ENCODE assay signal across 23 cellular contexts in the genomic region with DNA sequence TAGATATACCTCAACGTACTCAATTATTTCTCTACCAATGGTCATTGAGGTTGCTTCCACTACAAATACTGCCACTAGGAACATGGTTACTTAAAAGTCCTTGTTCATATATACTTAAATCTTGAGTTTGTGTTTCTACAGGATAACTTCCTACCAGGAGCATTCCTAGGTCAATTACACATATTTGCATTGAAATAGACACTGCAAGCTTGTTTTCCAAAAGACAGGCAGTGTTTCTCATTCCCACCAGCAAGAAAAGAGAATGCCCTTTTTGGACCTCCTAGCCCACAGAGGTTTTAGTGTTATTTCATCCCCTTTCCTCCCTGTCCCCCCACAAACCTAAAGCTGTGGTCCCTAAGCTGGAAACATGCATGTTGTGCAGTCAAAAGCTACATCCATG.
DNase-seq lines count a peak whose midpoint lies in the region; FAIRE-seq and TF ChIP-seq lines count a peak whose summit lies in the region.
"Had no signal": no experiment of that assay in that cellular context is flagged by ENCODE, and none has a peak within 500 bp of the region (broad histone marks: within the 10 kb centered on the region; RNA-seq: fewer than 3 reads in every experiment).

No MANE protein-coding gene starts in this region.

- H2AFZ ChIP-seq in H1 (ENCODE audit: low read length) = peak overlapping the region; percentile 58; the same call in 1 of the 2 replicates
- H2AFZ ChIP-seq in PC-9 = no peak overlapping the region

- intact Hi-C loops in PC-9 (cut with micrococcal nuclease; ENCODE audit: unreplicated experiment) (no loop called here), lower leg skin (cut with DNase I; ENCODE audit: low total_unique reads) (no loop called here)

- H2BK12ac ChIP-seq in H1 (ENCODE audit: low read depth, low read length) = no peak overlapping the region

- H4K20me1 ChIP-seq in H1 (replicated peaks in 1 of 2; ENCODE audit: control insufficient read depth in 1 of 2, insufficient read depth in 2 of 2, low read length in 2 of 2) (no peaks in the 10 kb centered on the region), PC-9 (ENCODE audit: insufficient read depth) (no peaks in the 10 kb centered on the region)
- H4K20me1 ChIP-seq: BLaER1 treated with 17β-estradiol and CSF1 and Interleukin-3, amounts not matched to agents 10 nM and 100 nM had no signal

- no peak overlapping the region for H2BK15ac ChIP-seq in H1 (ENCODE audit: low read length)

- H3K23ac ChIP-seq in H1 (ENCODE audit: insufficient read length) = no peak overlapping the region

- H3K9me3 ChIP-seq in H1 (ENCODE audit: insufficient read depth in 2 of 2, low read depth in 1 of 2, low read length in 1 of 2) = no peaks in the 10 kb centered on the region
- H3K9me3 ChIP-seq in iPS-20b (ENCODE audit: insufficient read depth, low read depth, low read length) = no peaks in the 10 kb centered on the region
- H3K9me3 ChIP-seq in PC-9 (ENCODE audit: insufficient read depth, low read depth) = no peaks in the 10 kb centered on the region
- H3K9me3 ChIP-seq: A549; BE2C; BLaER1 treated with 17β-estradiol and CSF1 and Interleukin-3, amounts not matched to agents 10 nM and 100 nM; HAP-1 had no signal

- CTCF ChIA-PET in H1 (lab: Charles Lee; ENCODE audit: partially characterized antibody) (no interaction called here), PC-9 (lab: Charles Lee) (no interaction called here)

- no peak overlapping the region for H2BK5ac ChIP-seq in H1 (ENCODE audit: low read depth, low read length)

- no peaks in the 10 kb centered on the region for H3K9me2 ChIP-seq in PC-9 (ENCODE audit: insufficient read depth)

- no peak overlapping the region for H4K91ac ChIP-seq in H1 (replicated peaks; ENCODE audit: insufficient read length, low read length)

- no peaks in the 10 kb centered on the region for H3K36me3 ChIP-seq in H7 (replicated peaks; ENCODE audit: control insufficient read depth, insufficient read depth, low read length)
- no peaks in the 10 kb centered on the region for H3K36me3 ChIP-seq in H1 (ENCODE audit: control insufficient read depth in 2 of 4, insufficient read depth in 4 of 4, low read length in 3 of 4)
- no peaks in the 10 kb centered on the region for H3K36me3 ChIP-seq in iPS-20b (ENCODE audit: insufficient read depth, low read depth, low read length)
- H3K36me3 ChIP-seq in PC-9 (ENCODE audit: low read depth) = no peaks in the 10 kb centered on the region
- H3K36me3 ChIP-seq: BE2C; BLaER1 treated with 17β-estradiol and CSF1 and Interleukin-3, amounts not matched to agents 10 nM and 100 nM; HAP-1 had no signal

- no peak overlapping the region for H3K4ac ChIP-seq in H1 (replicated peaks; ENCODE audit: insufficient read length, low read depth, low read length)

- no peak for TF ChIP-seq RAD21 in H1 (IDR thresholded peaks at IDR 0.05 in 1 of 2, conservative IDR thresholded peaks at IDR 0.05 in 1 of 2; ENCODE audit: low read depth in 2 of 2, low read length in 2 of 2)

- H2BK20ac ChIP-seq in H1 (ENCODE audit: low read length) = no peak overlapping the region

- no peak overlapping the region for H2BK120ac ChIP-seq in H1 (replicated peaks; ENCODE audit: low read depth, low read length)

- BruUV-seq in PC-9 (replicated peaks; lab: Mats Ljungman, UMichigan) = no TSS peak

- TF ChIP-seq EP300 in H1 (IDR thresholded peaks at IDR 0.05; ENCODE audit: borderline replicate concordance in 1 of 2, low read depth in 2 of 2, low read length in 2 of 2) = no peak

- H3K18ac ChIP-seq in H1 (ENCODE audit: extremely low read depth, low read length) = no peak overlapping the region

- H2AK5ac ChIP-seq in H1 (ENCODE audit: low read depth, low read length) = no peak overlapping the region

- TF ChIP-seq POLR2A in H1 (IDR thresholded peaks at IDR 0.05; ENCODE audit: control extremely low read depth in 1 of 2, low read depth in 2 of 2, low read length in 2 of 2) (no peak), lower leg skin (IDR thresholded peaks at IDR 0.05) (no peak)

- no peak for FAIRE-seq in H1 (lab: Jason Lieb, UNC)
- FAIRE-seq: A549, GM12891, GM18507 had no signal

- peak; percentile 33 for DNase-seq in H7
- peak; percentile 52 for DNase-seq in NCI-H146 (lab: John Stamatoyannopoulos, UW)
- DNase-seq in H1 (ENCODE audit: low read depth in 1 of 2, low spot score in 2 of 2) = no peak
- no peak for DNase-seq in PC-9
- no peak for DNase-seq in NCI-H524 treated with DMSO at 0.1 percent for 48 hours (lab: John Stamatoyannopoulos, UW)
- DNase-seq in lower leg skin (ENCODE audit: low spot score in 2 of 2) = no peak
- DNase-seq: 8988T; ACHN; AML-193; BE2C; Calu3; CD4-positive, alpha-beta memory T cell; COR-L47; DMS53; DMS79 treated with DMSO at 0.1 percent for 48 hours; GF-D8; HFFc6 had no signal

- no peaks in the 10 kb centered on the region for H3F3A ChIP-seq in PC-9 (ENCODE audit: insufficient read depth, low read depth)

- H3K4me3 ChIP-seq in H7 (ENCODE audit: insufficient read depth, low read depth, low read length) (no peak overlapping the region), H1 (ENCODE audit: extremely low read depth in 1 of 4, insufficient read depth in 2 of 4, low read depth in 3 of 4, low read length in 4 of 4) (peak overlapping the region in 1 of 4 experiments; percentile 14; a peak in 1 of 8 replicates), iPS-20b (ENCODE audit: low read length) (peak overlapping the region; percentile 4; the same call in 1 of the 2 replicates), PC-9 (no peak overlapping the region), lower leg skin (ENCODE audit: low read depth, poor library complexity, severe bottlenecking) (no peak overlapping the region)
- H3K4me3 ChIP-seq: A549; BLaER1 treated with 17β-estradiol and CSF1 and Interleukin-3, amounts not matched to agents 10 nM and 100 nM; HAP-1 had no signal

- H3K14ac ChIP-seq in H1 (ENCODE audit: insufficient read length) = no peak overlapping the region

- no peak overlapping the region for H3K9ac ChIP-seq in H1 (replicated peaks in 1 of 4; ENCODE audit: extremely low read depth in 1 of 4, low read depth in 3 of 4, low read length in 3 of 4)
- no peak overlapping the region for H3K9ac ChIP-seq in iPS-20b (ENCODE audit: low read depth, low read length)
- H3K9ac ChIP-seq: BLaER1 treated with 17β-estradiol and CSF1 and Interleukin-3, amounts not matched to agents 10 nM and 100 nM had no signal

- no peaks in the 10 kb centered on the region for H3K23me2 ChIP-seq in H1 (ENCODE audit: low read depth, low read length)

- H3K4me1 ChIP-seq in H1 (replicated peaks in 1 of 4; ENCODE audit: control insufficient read depth in 3 of 4, insufficient read depth in 4 of 4, low read length in 3 of 4) (peaks cover 0 to 8% (median 5%) of the 10 kb centered on the region in 4 experiments; a peak in 5 of 7 replicates), iPS-20b (ENCODE audit: insufficient read depth, low read length) (peaks cover 7% of the 10 kb centered on the region), PC-9 (replicated peaks; ENCODE audit: insufficient read depth) (no peaks in the 10 kb centered on the region)
- H3K4me1 ChIP-seq: A549, BE2C, HAP-1 had no signal

- no peak for TF ChIP-seq CTCF in H1 (IDR thresholded peaks at IDR 0.05; ENCODE audit: control extremely low read depth in 1 of 3, insufficient read depth in 1 of 3, low read depth in 1 of 3, low read length in 3 of 3)
- no peak for TF ChIP-seq CTCF in PC-9 (conservative IDR thresholded peaks at IDR 0.05)
- TF ChIP-seq CTCF in lower leg skin (IDR thresholded peaks at IDR 0.05) = no peak

- no peaks in the 10 kb centered on the region for H3K79me1 ChIP-seq in H1 (ENCODE audit: low read depth, low read length)

- H3K27me3 ChIP-seq in H7 (ENCODE audit: control insufficient read depth, insufficient read depth, low read length) (no peaks in the 10 kb centered on the region), H1 (replicated peaks in 1 of 4; ENCODE audit: control insufficient read depth in 3 of 4, extremely low read depth in 1 of 4, insufficient read depth in 3 of 4, low read length in 3 of 4) (no peaks in the 10 kb centered on the region), iPS-20b (ENCODE audit: insufficient read depth, low read length) (no peaks in the 10 kb centered on the region), PC-9 (ENCODE audit: insufficient read depth, low read depth) (0 out of 2 replicates have a peak, but pooled peaks cover 4% of the 10 kb centered on the region)
- H3K27me3 ChIP-seq: BE2C; BLaER1 treated with 17β-estradiol and CSF1 and Interleukin-3, amounts not matched to agents 10 nM and 100 nM had no signal

- H3K79me2 ChIP-seq in H1 (ENCODE audit: control insufficient read depth in 1 of 2, insufficient read depth in 2 of 2, low read length in 2 of 2) (no peaks in the 10 kb centered on the region), PC-9 (ENCODE audit: low read depth) (no peaks in the 10 kb centered on the region)

- POLR2A ChIA-PET in H1 (lab: Charles Lee; ENCODE audit: partially characterized antibody) = no interaction called here
- POLR2A ChIA-PET in PC-9 (lab: Charles Lee; ENCODE audit: unreplicated experiment) = no interaction called here

- H3K4me2 ChIP-seq in H1 (ENCODE audit: insufficient read depth in 1 of 2, low read depth in 2 of 2, low read length in 2 of 2) (peak overlapping the region; percentile 38 to 60), PC-9 (no peak overlapping the region)
- H3K4me2 ChIP-seq: A549; BLaER1 treated with 17β-estradiol and CSF1 and Interleukin-3, amounts not matched to agents 10 nM and 100 nM had no signal

- H3K27ac ChIP-seq in H1 (ENCODE audit: low read depth, low read length) (no peak overlapping the region), iPS-20b (ENCODE audit: low read length) (no peak overlapping the region), PC-9 (no peak overlapping the region)
- H3K27ac ChIP-seq: A549; BLaER1 treated with 17β-estradiol and CSF1 and Interleukin-3, amounts not matched to agents 10 nM and 100 nM had no signal

- H3K56ac ChIP-seq in H1 (replicated peaks; ENCODE audit: insufficient read length, low read depth, low read length) = no peak overlapping the region

- H4K5ac ChIP-seq in H1 (ENCODE audit: insufficient read length, low read depth, low read length) = peak overlapping the region; percentile 18

- 68% methylated on average over 1 of the region's 1 CpG; no CpG with 5 or more reads in 1 of the 2 experiments for WGBS in H1 (ENCODE audit: extremely low coverage in 1 of 2, insufficient coverage in 1 of 2, insufficient read length in 1 of 2, insufficient replicate concordance in 2 of 2, low coverage in 1 of 2, low lambda C conversion rate in 2 of 2, missing lambda C conversion rate in 1 of 2), 2 experiments
- WGBS in lower leg skin, 2 donors = 91 to 93% methylated on average over 1 of the region's 1 CpG

- H4K8ac ChIP-seq in H1 (ENCODE audit: extremely low read depth, insufficient read depth, low read length) = no peak overlapping the region

TF ChIP-seq in H1, 55 proteins besides CTCF, POLR2A, EP300 and RAD21 (continues in another document):
- TF ChIP-seq SP4 (IDR thresholded peaks at IDR 0.05; ENCODE audit: low read length) (no peak), EGR1 (IDR thresholded peaks at IDR 0.05; ENCODE audit: borderline replicate concordance, low read depth, low read length) (no peak), CBX8 (IDR thresholded peaks at IDR 0.05; ENCODE audit: borderline replicate concordance, low read depth, low read length) (no peak), CTBP2 (IDR thresholded peaks at IDR 0.05; ENCODE audit: borderline replicate concordance, insufficient read depth, insufficient read length, low read length) (no peak), SIRT6 (IDR thresholded peaks at IDR 0.05; ENCODE audit: low read length) (no peak), PHF8 (conservative IDR thresholded peaks at IDR 0.05; ENCODE audit: low read depth, low read length) (no peak)

Comparison
In these comparisons a context has a peak if more than half of its experiments do, and no peak if none do; other contexts are left out.
1. DNase-seq: peak in H7 (single experiment) and NCI-H146 (single experiment); none in H1 (0 of 2), PC-9 (0 of 2), NCI-H524 treated with DMSO at 0.1 percent for 48 hours (single experiment) and lower leg skin (0 of 2).